Comparison of ENCODE assay signal across 30 cellular contexts in the genomic region with DNA sequence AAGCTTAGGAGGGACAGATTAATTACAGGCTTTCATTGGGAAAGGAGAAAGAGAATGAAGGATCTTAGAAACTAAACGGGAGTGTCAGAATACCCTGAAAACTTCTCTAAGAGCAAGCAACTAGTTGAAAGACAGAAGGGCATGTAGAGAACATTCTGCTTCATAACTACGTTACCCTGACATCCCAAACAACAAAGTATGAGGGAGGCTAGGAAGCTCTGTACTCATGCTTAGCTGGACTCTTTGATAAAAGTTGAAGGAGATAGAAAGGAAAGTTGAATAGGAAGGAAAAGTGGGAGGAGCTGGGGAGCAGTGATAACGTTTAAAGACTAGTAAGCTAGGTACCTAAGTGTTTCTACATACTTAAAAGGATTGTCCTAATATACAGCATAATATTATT.
"Had no signal": no experiment of that assay in that cellular context is flagged by ENCODE, and none has a peak within 500 bp of the region (broad histone marks: within the 10 kb centered on the region; RNA-seq: fewer than 3 reads in every experiment).

No MANE protein-coding gene starts in this region.

- H3K9me3 Mint-ChIP-seq: natural killer cell treated with Interleukin-12 subunit alpha and Interleukin-12 subunit beta and Interleukin-15 and Interleukin-18, amount 100 ng/mL, for 72 hours; stimulated activated naive B cell treated with anti-CD40 and anti-IgM and Interleukin-4, amounts not matched to agents 10 μg/mL and 1 μg/mL and 100 μg/mL, for 72 hours had no signal

- H3K4me3 Mint-ChIP-seq: immature natural killer cell; naive thymus-derived CD4-positive, alpha-beta T cell; natural killer cell treated with Interleukin-12 subunit alpha and Interleukin-12 subunit beta and Interleukin-15 and Interleukin-18, amount 100 ng/mL, for 72 hours; stimulated activated naive B cell treated with anti-CD40 and anti-IgM and Interleukin-4, amounts not matched to agents 10 μg/mL and 1 μg/mL and 100 μg/mL, for 72 hours had no signal

- H3K4me3 ChIP-seq: heart left ventricle, left ventricle myocardium inferior, lung, mucosa of descending colon, ovary, psoas muscle, right atrium auricular region, right lobe of liver, stomach, testis, tibial artery, upper lobe of right lung had no signal

- H3K27ac Mint-ChIP-seq: immature natural killer cell; naive thymus-derived CD4-positive, alpha-beta T cell; natural killer cell treated with Interleukin-12 subunit alpha and Interleukin-12 subunit beta and Interleukin-15 and Interleukin-18, amount 100 ng/mL, for 72 hours; stimulated activated naive B cell treated with anti-CD40 and anti-IgM and Interleukin-4, amounts not matched to agents 10 μg/mL and 1 μg/mL and 100 μg/mL, for 72 hours had no signal

- H3K4me1 ChIP-seq: heart left ventricle, left ventricle myocardium inferior, right atrium auricular region, right lobe of liver, stomach, testis, tibial artery, upper lobe of right lung had no signal

- H3K27ac ChIP-seq: heart left ventricle, left ventricle myocardium inferior, ovary, psoas muscle, right atrium auricular region, right lobe of liver, stomach, testis, tibial artery, upper lobe of right lung had no signal

- H3K27me3 Mint-ChIP-seq: natural killer cell treated with Interleukin-12 subunit alpha and Interleukin-12 subunit beta and Interleukin-15 and Interleukin-18, amount 100 ng/mL, for 72 hours had no signal

- FAIRE-seq: islet of Langerhans, kidney, urothelium cell line had no signal

- H3K36me3 ChIP-seq: heart left ventricle, left ventricle myocardium inferior, ovary, right atrium auricular region, right lobe of liver, stomach, tibial artery, upper lobe of right lung had no signal

- H3K9me3 ChIP-seq: left ventricle myocardium inferior, mucosa of descending colon, ovary, psoas muscle, right atrium auricular region, right lobe of liver, stomach, testis, upper lobe of right lung had no signal

- DNase-seq: heart left ventricle; hypothalamus; immature natural killer cell; kidney; left colon; left ventricle myocardium inferior; midbrain; mucosa of descending colon; naive thymus-derived CD4-positive, alpha-beta T cell; nucleus accumbens; ovary; posterior cingulate gyrus; psoas muscle; right lobe of liver; stimulated activated CD4-positive, alpha-beta T cell treated with anti-CD3 and anti-CD28 coated beads, Interleukin-12 subunit alpha, Interleukin-12 subunit beta, amount 100 ng/mL, for 4 hours; stimulated activated CD4-positive, alpha-beta T cell treated with anti-CD3 and anti-CD28 coated beads, Interleukin-15, amount 100 ng/mL, for 24 hours; stimulated activated CD4-positive, alpha-beta T cell treated with anti-CD3 and anti-CD28 coated beads, Interleukin-2, amount 100 ng/mL, for 24 hours; stimulated activated CD4-positive, alpha-beta T cell treated with anti-CD3 and anti-CD28 coated beads, Interleukin-4, amount 100 ng/mL, for 1 hour; stimulated activated naive B cell treated with anti-CD40 and anti-IgM and Interleukin-4, amounts not matched to agents 10 μg/mL and 1 μg/mL and 100 μg/mL, for 72 hours; stimulated activated naive CD8-positive, alpha-beta T cell treated with anti-CD3 and anti-CD28 coated beads, Interleukin-15, Interleukin-2, amounts not matched to agents 100 U/mL and 50 U/mL, for 24 hours; stomach; testis; tibial artery; trophoblast cell; upper lobe of right lung had no signal

- H3K36me3 Mint-ChIP-seq: immature natural killer cell; naive thymus-derived CD4-positive, alpha-beta T cell; natural killer cell treated with Interleukin-12 subunit alpha and Interleukin-12 subunit beta and Interleukin-15 and Interleukin-18, amount 100 ng/mL, for 72 hours; stimulated activated naive B cell treated with anti-CD40 and anti-IgM and Interleukin-4, amounts not matched to agents 10 μg/mL and 1 μg/mL and 100 μg/mL, for 72 hours had no signal

- ATAC-seq: heart left ventricle; left colon; mucosa of descending colon; naive thymus-derived CD4-positive, alpha-beta T cell; natural killer cell treated with Interleukin-12 subunit alpha and Interleukin-12 subunit beta and Interleukin-15 and Interleukin-18, amount 100 ng/mL, for 72 hours; psoas muscle; right lobe of liver; stimulated activated naive B cell treated with anti-CD40 and anti-IgM and Interleukin-4, amounts not matched to agents 10 μg/mL and 1 μg/mL and 100 μg/mL, for 72 hours; stimulated activated naive CD8-positive, alpha-beta T cell treated with anti-CD3 and anti-CD28 coated beads, Interleukin-15, Interleukin-2, amounts not matched to agents 100 U/mL and 50 U/mL, for 24 hours; upper lobe of right lung had no signal

- H3K4me1 Mint-ChIP-seq: immature natural killer cell; naive thymus-derived CD4-positive, alpha-beta T cell; stimulated activated naive B cell treated with anti-CD40 and anti-IgM and Interleukin-4, amounts not matched to agents 10 μg/mL and 1 μg/mL and 100 μg/mL, for 72 hours had no signal

- H3K27me3 ChIP-seq: heart left ventricle, ovary, right atrium auricular region, right lobe of liver, stomach, testis, tibial artery, upper lobe of right lung had no signal
